In genomic region chr3:16290827-16291196, GRCh38 we compare ENCODE assay signal across 8 cellular contexts. TPM values are rescaled to one million over a fixed set of nuclear protein-coding genes. Genes with fewer than 3 reads are reported as not detected.
DNase-seq lines count a peak whose midpoint lies in the region; ATAC-seq, FAIRE-seq and TF ChIP-seq lines count a peak whose summit lies in the region.

No MANE protein-coding gene starts in this region.

- FAIRE-seq in HepG2 (lab: Jason Lieb, UNC) = no peak

- H3K4me1 ChIP-seq in liver (ENCODE audit: control insufficient read depth in 4 of 4, insufficient read depth in 4 of 4, low read length in 3 of 4) (peaks cover 0 to 6% (median 3%) of the 10 kb centered on the region in 4 donors), HepG2 (ENCODE audit: insufficient read depth, low read length) (no peaks in the 10 kb centered on the region), MM.1S (ENCODE audit: low read length) (peaks cover 14% of the 10 kb centered on the region), tibial artery (peaks cover 0 to 21% (median 7%) of the 10 kb centered on the region in 4 donors), neural progenitor cell (no peaks in the 10 kb centered on the region)

- H2AFZ ChIP-seq in HepG2 (ENCODE audit: low read length) (no peak overlapping the region), MM.1S (ENCODE audit: low read length) (no peak overlapping the region), neural progenitor cell (replicated peaks) (no peak overlapping the region)

- no peak for ATAC-seq in HepG2

- no peaks in the 10 kb centered on the region for H3K9me3 ChIP-seq in liver (ENCODE audit: control insufficient read depth in 4 of 4, low read length in 3 of 4)
- peaks cover 10% of the 10 kb centered on the region; the same call in 1 of the 2 replicates for H3K9me3 ChIP-seq in HepG2 (ENCODE audit: low read length)
- no peaks in the 10 kb centered on the region for H3K9me3 ChIP-seq in MM.1S (replicated peaks; ENCODE audit: insufficient read depth, low read length)
- H3K9me3 ChIP-seq in tibial artery = no peaks in the 10 kb centered on the region
- H3K9me3 ChIP-seq in neural progenitor cell (ENCODE audit: low read depth) = peaks cover 7% of the 10 kb centered on the region

- CTCF ChIA-PET in HepG2 (lab: Yijun Ruan, JAX; ENCODE audit: low intra/inter-chr PET ratio, low total read pairs) = interaction anchor here (1.7 to 3.3 kb wide), 2 partner anchors 256 to 260 kb away, joined by 4 to 51 read pairs; no protein-coding TSS in a partner anchor

- H3K9me2 ChIP-seq in MM.1S (replicated peaks; ENCODE audit: insufficient read depth, low read length) = no peaks in the 10 kb centered on the region

- TF ChIP-seq EP300 in HepG2 (IDR thresholded peaks at IDR 0.05; ENCODE audit: low read depth in 2 of 2, low read length in 2 of 2) (no peak), HepG2 (CRISPR knock-in tag; IDR thresholded peaks at IDR 0.05; ENCODE audit: borderline replicate concordance) (no peak)

- no peaks in the 10 kb centered on the region for H3K79me2 ChIP-seq in HepG2 (ENCODE audit: insufficient read depth, low read length)
- H3K79me2 ChIP-seq in MM.1S (ENCODE audit: low read length) = peaks cover 36% of the 10 kb centered on the region
- H3K79me2 ChIP-seq in neural progenitor cell (ENCODE audit: low read depth) = peaks cover 21% of the 10 kb centered on the region

- H3K36me3 ChIP-seq in liver (ENCODE audit: control insufficient read depth in 4 of 4, insufficient read depth in 3 of 4, low read depth in 1 of 4, low read length in 3 of 4) (peaks cover 2 to 14% (median 11%) of the 10 kb centered on the region in 4 donors), HepG2 (replicated peaks in 1 of 2; ENCODE audit: control insufficient read depth in 1 of 2, insufficient read depth in 2 of 2, low read length in 2 of 2) (peaks cover 4 to 52% of the 10 kb centered on the region in 2 experiments), MM.1S (replicated peaks; ENCODE audit: insufficient read depth, low read length) (peaks cover 4% of the 10 kb centered on the region), tibial artery (peaks cover 0 to 22% (median 13%) of the 10 kb centered on the region in 3 donors), neural progenitor cell (peaks cover 12% of the 10 kb centered on the region)

- no peak for TF ChIP-seq CTCF in liver (IDR thresholded peaks at IDR 0.05; ENCODE audit: low read depth, low read length, missing input control)
- no peak for TF ChIP-seq CTCF in HepG2 (CRISPR knock-in tag; IDR thresholded peaks at IDR 0.05)
- TF ChIP-seq CTCF in MM.1S (IDR thresholded peaks at IDR 0.05; ENCODE audit: low read length) = no peak
- TF ChIP-seq CTCF in brain (conservative IDR thresholded peaks at IDR 0.05) = no peak
- no peak for TF ChIP-seq CTCF in tibial artery (IDR thresholded peaks at IDR 0.05)
- no peak for TF ChIP-seq CTCF in neural progenitor cell (IDR thresholded peaks at IDR 0.05)

- no peak for TF ChIP-seq RAD21 in liver (IDR thresholded peaks at IDR 0.05)
- no peak for TF ChIP-seq RAD21 in HepG2 (CRISPR knock-in tag; IDR thresholded peaks at IDR 0.05)

- H3F3A ChIP-seq in MM.1S (ENCODE audit: insufficient read depth, low read length) = peaks cover 13% of the 10 kb centered on the region; the same call in 1 of the 2 replicates
- H3F3A ChIP-seq in neural progenitor cell (ENCODE audit: low read depth) = peaks cover 5% of the 10 kb centered on the region

- H3K9me3 Mint-ChIP-seq in brain (peaks cover 3 to 24% (median 17%) of the 10 kb centered on the region in 5 experiments), neural progenitor cell (peaks cover 8% of the 10 kb centered on the region)

- H3K27ac ChIP-seq in liver (ENCODE audit: low read depth in 1 of 2, low read length in 2 of 2) (peak overlapping the region in 1 of 2 donors; percentile 19), HepG2 (ENCODE audit: extremely low read length, insufficient read depth, low read length) (no peak overlapping the region), MM.1S (ENCODE audit: low read length) (peak overlapping the region; percentile 23; the same call in 1 of the 2 replicates), caudate nucleus (ENCODE audit: low read depth, low read length) (no peak overlapping the region), tibial artery (no peak overlapping the region), neural progenitor cell (no peak overlapping the region)

- POLR2A ChIA-PET in HepG2 (lab: Yijun Ruan, JAX) = no interaction called here

- H3K4me1 Mint-ChIP-seq in brain = peaks cover 19% of the 10 kb centered on the region
- H3K4me1 Mint-ChIP-seq in neural progenitor cell = no peaks in the 10 kb centered on the region

- 53% methylated on average over 2 of the region's 2 CpGs for WGBS in liver
- WGBS in HepG2 (ENCODE audit: low lambda C conversion rate) = 98% methylated on average over 2 of the region's 2 CpGs

- BruUV-seq in HepG2 (replicated peaks; lab: Mats Ljungman, UMichigan) = no TSS peak

- H3K27me3 ChIP-seq in liver (ENCODE audit: control insufficient read depth in 4 of 4, insufficient read depth in 4 of 4, low read length in 3 of 4) (no peaks in the 10 kb centered on the region), HepG2 (ENCODE audit: control insufficient read depth in 1 of 2, insufficient read depth in 2 of 2, low read length in 2 of 2) (no peaks in the 10 kb centered on the region), MM.1S (replicated peaks; ENCODE audit: insufficient read depth, low read length) (no peaks in the 10 kb centered on the region), tibial artery (no peaks in the 10 kb centered on the region), neural progenitor cell (no peaks in the 10 kb centered on the region)

- H4K20me1 ChIP-seq in HepG2 (ENCODE audit: insufficient read depth, low read length) (no peaks in the 10 kb centered on the region; the same call in 1 of the 2 replicates), MM.1S (ENCODE audit: insufficient read depth, low read length) (0 out of 2 replicates have a peak, but pooled peaks cover 6% of the 10 kb centered on the region), neural progenitor cell (ENCODE audit: low read depth) (no peaks in the 10 kb centered on the region)

- H3K9ac ChIP-seq in liver (ENCODE audit: low read depth in 1 of 2, low read length in 2 of 2) (peak overlapping the region; percentile 33 to 47), HepG2 (ENCODE audit: insufficient read depth, low read depth, low read length) (no peak overlapping the region), MM.1S (ENCODE audit: low read length) (peak overlapping the region; percentile 4; the same call in 1 of the 2 replicates), neural progenitor cell (no peak overlapping the region)

- H3K4me3 Mint-ChIP-seq in brain (no peak overlapping the region), neural progenitor cell (no peak overlapping the region)

- H3K27me3 Mint-ChIP-seq in brain (no peaks in the 10 kb centered on the region), neural progenitor cell (ENCODE audit: insufficient read depth, low read depth) (no peaks in the 10 kb centered on the region)

- TF ChIP-seq POLR2A in HepG2 (IDR thresholded peaks at IDR 0.05; ENCODE audit: insufficient read depth in 1 of 2, low read depth in 2 of 2, low read length in 2 of 2) = no peak

- intact Hi-C loops in HepG2 (cut with micrococcal nuclease; ENCODE audit: unreplicated experiment) = loop anchor here (1.0 kb wide), 2 partner anchors 226 to 259 kb away; no protein-coding TSS in a partner anchor
- intact Hi-C loops in tibial artery (cut with DNase I; ENCODE audit: low total_unique reads) = no loop called here

- H3K27ac Mint-ChIP-seq in brain = peak overlapping the region in 3 of 5 experiments; percentile 11 to 81 (median 64)
- H3K27ac Mint-ChIP-seq in neural progenitor cell = no peak overlapping the region

- DNase-seq in HepG2 (ENCODE audit: low spot score) = no peak
- peak; percentile 35 for DNase-seq in MM.1S
- no peak for DNase-seq in caudate nucleus (lab: John Stamatoyannopoulos, UW)
- DNase-seq in tibial artery = no peak
- no peak for DNase-seq in G401 (ENCODE audit: low spot score)
- DNase-seq in neural progenitor cell (ENCODE audit: low spot score) = no peak

- H3K4me3 ChIP-seq in liver (ENCODE audit: low read depth in 1 of 3, low read length in 3 of 3) (no peak overlapping the region), HepG2 (replicated peaks in 1 of 3; ENCODE audit: insufficient read depth in 1 of 3, low read depth in 2 of 3, low read length in 3 of 3) (no peak overlapping the region), MM.1S (ENCODE audit: low read length) (no peak overlapping the region; the same call in 1 of the 2 replicates), tibial artery (no peak overlapping the region), neural progenitor cell (no peak overlapping the region)

- H3K4me2 ChIP-seq in HepG2 (ENCODE audit: low read depth, low read length) (no peak overlapping the region), MM.1S (ENCODE audit: low read depth, low read length) (peak overlapping the region; percentile 38), neural progenitor cell (no peak overlapping the region)

- in situ Hi-C loops in HepG2 (cut with HindIII; ENCODE audit: extremely low pct_ligation_motif_present, low pct_unique_long_range_greater_than_20kb) (loop anchor here (5.0 to 10.0 kb wide), 2 partner anchors 224 to 261 kb away; partner anchors contain the start of gene RFTN1), G401 (cut with HindIII; ENCODE audit: low sequenced_read_pairs) (no loop called here)

- H3K36me3 Mint-ChIP-seq in brain = peaks cover 51% of the 10 kb centered on the region
- H3K36me3 Mint-ChIP-seq in neural progenitor cell = peaks cover 27% of the 10 kb centered on the region

RNA-seq across cellular contexts. Expression of gene OXNAD1, which starts 25.8 kb away (rescaled TPM):
- total RNA-seq in liver (10 to 100 TPM in 1 of 2 donors, 1 to 10 TPM in 1; 9.3 to 24.6 TPM), HepG2 (2016; rRNA removed; fragmentation: Illumina TruSeq; extraction: Trizol) (18.8 and 25.2 TPM in 2 replicates), neural progenitor cell (ENCODE audit: low replicate concordance) (18.1 and 28.7 TPM in 2 replicates)
- polyA plus RNA-seq in liver (10 to 100 TPM; 12.6 to 15.6 TPM), HepG2 (2011; rRNA removed) (8.8 and 9.9 TPM in 2 replicates), brain (ENCODE audit: insufficient read depth, low read depth, low replicate concordance) (3.7 TPM)
- 25.2 and 28.2 TPM in 2 replicates for total RNA-seq in HepG2 (2016; cell fraction: cytosol; rRNA removed; fragmentation: Illumina TruSeq; extraction: Trizol; ENCODE audit: low read depth)
- total RNA-seq in HepG2 (2016; cell fraction: insoluble cytoplasmic fraction; rRNA removed; fragmentation: Illumina TruSeq; extraction: Trizol) = 19.7 and 23.1 TPM in 2 replicates
- total RNA-seq in HepG2 (2016; cell fraction: membrane; rRNA removed; fragmentation: Illumina TruSeq; extraction: Trizol) = 13.5 and 18.2 TPM in 2 replicates
- 38.3 and 44.7 TPM in 2 replicates for total RNA-seq in HepG2 (2016; cell fraction: nucleus; rRNA removed; fragmentation: Illumina TruSeq; extraction: Trizol)
- 6.6 and 8.2 TPM in 2 replicates for polyA plus RNA-seq in HepG2 (2011; cell fraction: cytosol; rRNA removed)
- 10.2 and 12.1 TPM in 2 replicates for polyA plus RNA-seq in HepG2 (2011; cell fraction: nucleus; rRNA removed)
- 7.0 and 7.7 TPM in 2 replicates for polyA plus RNA-seq in HepG2 (2012)
- 1.7 and 3.2 TPM in 2 replicates for polyA plus RNA-seq in HepG2 (2016; cell fraction: cytosol; fragmentation: Illumina TruSeq; extraction: Trizol; ENCODE audit: low read depth)
- 19.0 and 22.1 TPM in 2 replicates for polyA plus RNA-seq in HepG2 (2016; cell fraction: insoluble cytoplasmic fraction; fragmentation: Illumina TruSeq; extraction: Trizol; ENCODE audit: low read depth)
- 4.3 and 6.7 TPM in 2 replicates for polyA plus RNA-seq in HepG2 (2016; cell fraction: membrane; fragmentation: Illumina TruSeq; extraction: Trizol; ENCODE audit: low read depth)
- 12.2 and 14.2 TPM in 2 replicates for polyA plus RNA-seq in HepG2 (2016; cell fraction: nucleus; fragmentation: Illumina TruSeq; extraction: Trizol; ENCODE audit: insufficient read depth, low read depth)
- 24.6 and 49.5 TPM in 2 replicates for polyA minus RNA-seq in HepG2 (2011; rRNA and poly(A)+ RNA removed; ENCODE audit: low replicate concordance)
- 5.4 and 6.4 TPM in 2 replicates for polyA minus RNA-seq in HepG2 (2011; cell fraction: cytosol; rRNA and poly(A)+ RNA removed)
- polyA minus RNA-seq in HepG2 (2011; cell fraction: nucleus; rRNA and poly(A)+ RNA removed) = 64.5 and 66.2 TPM in 2 replicates
- 10.8 and 14.8 TPM in 2 replicates for total RNA-seq in G401 (2014; rRNA removed; shearing (Covaris generic))

RNA-seq across cellular contexts. Expression of gene DPH3, which starts 26.1 kb away (rescaled TPM):
- total RNA-seq in liver (10 to 100 TPM in 1 of 2 donors, 1 to 10 TPM in 1; 7.8 to 12.0 TPM), HepG2 (2016; rRNA removed; fragmentation: Illumina TruSeq; extraction: Trizol) (21.6 and 40.0 TPM in 2 replicates), neural progenitor cell (ENCODE audit: low replicate concordance) (23.0 and 31.2 TPM in 2 replicates)
- polyA plus RNA-seq in liver (10 to 100 TPM; 11.1 to 19.1 TPM), HepG2 (2011; rRNA removed) (15.6 and 18.3 TPM in 2 replicates), brain (ENCODE audit: insufficient read depth, low read depth, low replicate concordance) (5.8 TPM)
- 14.7 and 18.5 TPM in 2 replicates for total RNA-seq in HepG2 (2016; cell fraction: cytosol; rRNA removed; fragmentation: Illumina TruSeq; extraction: Trizol; ENCODE audit: low read depth)
- total RNA-seq in HepG2 (2016; cell fraction: insoluble cytoplasmic fraction; rRNA removed; fragmentation: Illumina TruSeq; extraction: Trizol) = 21.8 and 34.1 TPM in 2 replicates
- 37.4 and 40.6 TPM in 2 replicates for total RNA-seq in HepG2 (2016; cell fraction: membrane; rRNA removed; fragmentation: Illumina TruSeq; extraction: Trizol)
- total RNA-seq in HepG2 (2016; cell fraction: nucleus; rRNA removed; fragmentation: Illumina TruSeq; extraction: Trizol) = 10.6 and 11.0 TPM in 2 replicates
- polyA plus RNA-seq in HepG2 (2011; cell fraction: cytosol; rRNA removed) = 6.7 and 10.0 TPM in 2 replicates
- 2.0 and 3.6 TPM in 2 replicates for polyA plus RNA-seq in HepG2 (2011; cell fraction: nucleus; rRNA removed)
- 23.4 and 26.6 TPM in 2 replicates for polyA plus RNA-seq in HepG2 (2012)
- 53.4 and 78.8 TPM in 2 replicates for polyA plus RNA-seq in HepG2 (2016; cell fraction: cytosol; fragmentation: Illumina TruSeq; extraction: Trizol; ENCODE audit: low read depth)
- polyA plus RNA-seq in HepG2 (2016; cell fraction: insoluble cytoplasmic fraction; fragmentation: Illumina TruSeq; extraction: Trizol; ENCODE audit: low read depth) = 73.2 and 81.4 TPM in 2 replicates
- polyA plus RNA-seq in HepG2 (2016; cell fraction: membrane; fragmentation: Illumina TruSeq; extraction: Trizol; ENCODE audit: low read depth) = 73.1 and 94.3 TPM in 2 replicates
- polyA plus RNA-seq in HepG2 (2016; cell fraction: nucleus; fragmentation: Illumina TruSeq; extraction: Trizol; ENCODE audit: insufficient read depth, low read depth) = 30.4 and 35.4 TPM in 2 replicates
- polyA minus RNA-seq in HepG2 (2011; rRNA and poly(A)+ RNA removed; ENCODE audit: low replicate concordance) = 5.6 and 6.9 TPM in 2 replicates
- 6.9 and 8.9 TPM in 2 replicates for polyA minus RNA-seq in HepG2 (2011; cell fraction: cytosol; rRNA and poly(A)+ RNA removed)
- polyA minus RNA-seq in HepG2 (2011; cell fraction: nucleus; rRNA and poly(A)+ RNA removed) = 6.0 and 7.2 TPM in 2 replicates
- 14.2 and 16.5 TPM in 2 replicates for total RNA-seq in G401 (2014; rRNA removed; shearing (Covaris generic))

Comparison
In these comparisons a context has a peak if more than half of its experiments do, and no peak if none do; other contexts are left out.
1. H3K9ac ChIP-seq: peak in liver (2 of 2) and MM.1S (single experiment); none in HepG2 (single experiment) and neural progenitor cell (single experiment).